ENCODE assay signal across 8 cellular contexts in the genomic region with DNA sequence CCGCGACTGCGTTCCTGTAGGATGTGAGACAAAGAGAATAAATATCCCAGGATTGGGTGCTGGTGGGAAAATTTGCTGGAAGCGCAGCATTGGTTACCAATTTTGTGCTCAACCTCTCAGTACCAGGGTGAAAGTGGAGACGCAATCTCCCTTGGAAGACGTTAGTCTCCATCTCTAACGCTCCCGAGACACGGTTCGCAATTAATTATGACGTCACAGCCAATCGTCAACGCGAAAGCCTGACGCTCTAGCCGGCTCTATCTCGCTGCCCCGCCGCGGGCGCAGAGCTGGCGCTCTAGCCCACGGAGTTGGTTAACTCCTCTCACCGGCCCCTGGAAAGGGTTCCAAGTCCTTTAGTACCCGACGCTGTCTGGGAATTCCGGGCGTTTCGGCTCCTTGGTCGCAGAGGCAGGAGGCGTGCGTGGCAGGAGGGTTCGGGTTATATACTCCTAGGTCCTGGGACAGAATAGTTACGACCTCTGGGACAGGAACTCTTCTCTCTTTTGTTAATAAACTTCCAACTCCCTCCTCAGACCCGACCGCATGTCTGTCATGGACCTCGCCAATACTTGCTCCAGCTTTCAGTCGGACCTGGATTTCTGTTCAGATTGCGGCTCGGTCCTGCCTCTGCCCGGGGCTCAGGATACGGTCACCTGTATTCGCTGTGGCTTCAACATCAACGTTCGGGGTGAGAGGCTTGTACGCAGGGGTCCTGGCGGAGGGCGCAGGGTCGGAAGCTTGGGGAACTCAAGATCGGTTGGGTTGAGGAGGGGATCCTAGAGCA. TPM values are rescaled to one million over a fixed set of nuclear protein-coding genes. Genes with fewer than 3 reads are reported as not detected.
A peak's percentile ranks its signal among the peaks of the same experiment; 100 is the strongest.
DNase-seq lines count a peak whose midpoint lies in the region; ATAC-seq and TF ChIP-seq lines count a peak whose summit lies in the region.

A gene with protein sequence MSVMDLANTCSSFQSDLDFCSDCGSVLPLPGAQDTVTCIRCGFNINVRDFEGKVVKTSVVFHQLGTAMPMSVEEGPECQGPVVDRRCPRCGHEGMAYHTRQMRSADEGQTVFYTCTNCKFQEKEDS (plus strand): TSS at position 284 of the 784 bp plus-strand sequence. CDS start 260 bp downstream, at position 544.

- H3K4me3 ChIP-seq in GM08714 (ENCODE audit: low read length): peak within 1 kb of the TSS; percentile 99
- peak within 1 kb of the TSS; percentile 96 for H3K4me3 ChIP-seq in SU-DHL-6 (ENCODE audit: insufficient read depth, low read length, poor library complexity, severe bottlenecking)
- H3K4me3 ChIP-seq in thymus (ENCODE audit: low read length): peak within 1 kb of the TSS; percentile 74

- WGBS in thymus: under 1% methylated on average over 50 of the region's 50 CpGs

- DNase-seq in NCI-H128 (lab: John Stamatoyannopoulos, UW; ENCODE audit: unreplicated experiment) (peak; percentile 93), glutamatergic neuron (peak; percentile 91), osteocyte (ENCODE audit: extremely low spot score, unreplicated experiment) (peak; percentile 96)
- peak; percentile 85 for DNase-seq in activated naive CD8-positive, alpha-beta T cell treated with anti-CD3 and anti-CD28 coated beads, Interleukin-2, amount 10 ng/mL, durations not matched to agents 7 days and 5 days

- H3K36me3 ChIP-seq in SU-DHL-6 (ENCODE audit: low read length) (peaks cover 21% of the 10 kb centered on the region; the same call in 1 of the 2 replicates), thymus (ENCODE audit: control insufficient read depth, insufficient read depth) (no peaks in the 10 kb centered on the region)

- H3K27ac Mint-ChIP-seq in activated naive CD8-positive, alpha-beta T cell treated with anti-CD3 and anti-CD28 coated beads, Interleukin-2, amount 10 ng/mL, durations not matched to agents 7 days and 5 days: peak within 1 kb of the TSS; percentile 99
- H3K27ac Mint-ChIP-seq in glutamatergic neuron (ENCODE audit: unreplicated experiment) (peak within 1 kb of the TSS; percentile 63), osteocyte (ENCODE audit: unreplicated experiment) (peak within 1 kb of the TSS; percentile 97)

- peak within 1 kb of the TSS; percentile 90 for H2AFZ ChIP-seq in SU-DHL-6 (ENCODE audit: low read depth, low read length, severe bottlenecking)

- H3K36me3 Mint-ChIP-seq in activated naive CD8-positive, alpha-beta T cell treated with anti-CD3 and anti-CD28 coated beads, Interleukin-2, amount 10 ng/mL, durations not matched to agents 7 days and 5 days: peaks cover 19% of the 10 kb centered on the region
- no peaks in the 10 kb centered on the region for H3K36me3 Mint-ChIP-seq in glutamatergic neuron (ENCODE audit: unreplicated experiment)
- H3K36me3 Mint-ChIP-seq in osteocyte (ENCODE audit: unreplicated experiment): peaks cover 17% of the 10 kb centered on the region

- H3K27me3 ChIP-seq in SU-DHL-6 (ENCODE audit: low read length) (no peaks in the 10 kb centered on the region), thymus (ENCODE audit: control insufficient read depth, insufficient read depth) (no peaks in the 10 kb centered on the region)

- H3K9me3 Mint-ChIP-seq in activated naive CD8-positive, alpha-beta T cell treated with anti-CD3 and anti-CD28 coated beads, Interleukin-2, amount 10 ng/mL, durations not matched to agents 7 days and 5 days: no peaks in the 10 kb centered on the region
- H3K9me3 Mint-ChIP-seq in glutamatergic neuron (ENCODE audit: unreplicated experiment) (peaks cover 7% of the 10 kb centered on the region), osteocyte (ENCODE audit: unreplicated experiment) (no peaks in the 10 kb centered on the region)

- H4K20me1 ChIP-seq in SU-DHL-6 (ENCODE audit: low read depth, low read length): no peaks in the 10 kb centered on the region

- H3K9ac ChIP-seq in SU-DHL-6 (ENCODE audit: low read length): peak within 1 kb of the TSS; percentile 77

- no peak for TF ChIP-seq CTCF in SU-DHL-6 (IDR thresholded peaks at IDR 0.05; ENCODE audit: insufficient read depth, low read length, poor library complexity, severe bottlenecking)
- TF ChIP-seq CTCF in glutamatergic neuron (IDR thresholded peaks at IDR 0.05; ENCODE audit: partially characterized antibody, unreplicated experiment): no peak
- no peak for TF ChIP-seq CTCF in osteocyte (IDR thresholded peaks at IDR 0.05)

- H3K4me1 Mint-ChIP-seq in activated naive CD8-positive, alpha-beta T cell treated with anti-CD3 and anti-CD28 coated beads, Interleukin-2, amount 10 ng/mL, durations not matched to agents 7 days and 5 days: peaks cover 32% of the 10 kb centered on the region
- peaks cover 7% of the 10 kb centered on the region for H3K4me1 Mint-ChIP-seq in glutamatergic neuron (ENCODE audit: low read depth, unreplicated experiment)
- peaks cover 35% of the 10 kb centered on the region for H3K4me1 Mint-ChIP-seq in osteocyte (ENCODE audit: unreplicated experiment)

- no peaks in the 10 kb centered on the region for H3K27me3 Mint-ChIP-seq in activated naive CD8-positive, alpha-beta T cell treated with anti-CD3 and anti-CD28 coated beads, Interleukin-2, amount 10 ng/mL, durations not matched to agents 7 days and 5 days
- H3K27me3 Mint-ChIP-seq in glutamatergic neuron (ENCODE audit: unreplicated experiment): peaks cover 7% of the 10 kb centered on the region
- H3K27me3 Mint-ChIP-seq in osteocyte (ENCODE audit: unreplicated experiment): no peaks in the 10 kb centered on the region

- H3K4me1 ChIP-seq in thymus (ENCODE audit: control insufficient read depth, insufficient read depth, low read length): peaks cover 13% of the 10 kb centered on the region

- peaks cover 30% of the 10 kb centered on the region for H3K79me2 ChIP-seq in SU-DHL-6 (ENCODE audit: insufficient read depth, low read length)

- H3K27ac ChIP-seq in SU-DHL-6 (ENCODE audit: low read depth, low read length): peak within 1 kb of the TSS; percentile 48
- H3K27ac ChIP-seq in thymus (ENCODE audit: low read depth): peak within 1 kb of the TSS; percentile 95

- POLR2A ChIA-PET in activated naive CD8-positive, alpha-beta T cell treated with anti-CD3 and anti-CD28 coated beads, Interleukin-2, amount 10 ng/mL, durations not matched to agents 7 days and 5 days (lab: Charles Lee): interaction anchor here (1.0 to 2.9 kb wide), 13 partner anchors 9 to 353 kb away, joined by 3 to 13 read pairs (median 6); a partner anchor contains a TSS

- H3K9me2 ChIP-seq in SU-DHL-6 (replicated peaks; ENCODE audit: insufficient read depth, low read length): no peaks in the 10 kb centered on the region

- peak within 1 kb of the TSS; percentile 98 for H3K4me3 Mint-ChIP-seq in activated naive CD8-positive, alpha-beta T cell treated with anti-CD3 and anti-CD28 coated beads, Interleukin-2, amount 10 ng/mL, durations not matched to agents 7 days and 5 days
- H3K4me3 Mint-ChIP-seq in glutamatergic neuron (ENCODE audit: unreplicated experiment) (peak within 1 kb of the TSS; percentile 94), osteocyte (ENCODE audit: unreplicated experiment) (peak within 1 kb of the TSS; percentile 89)

- peak; percentile 79 for ATAC-seq in HG02623 (IDR thresholded peaks at IDR 0.05; ENCODE audit: unreplicated experiment)
- ATAC-seq in activated naive CD8-positive, alpha-beta T cell treated with anti-CD3 and anti-CD28 coated beads, Interleukin-2, amount 10 ng/mL, durations not matched to agents 7 days and 5 days (ENCODE audit: low read depth): peak; percentile 88

- peak within 1 kb of the TSS; percentile 77 for H3K4me2 ChIP-seq in SU-DHL-6 (ENCODE audit: low read depth, low read length, poor library complexity, severe bottlenecking)

- peaks cover 24% of the 10 kb centered on the region for H3F3A ChIP-seq in SU-DHL-6 (ENCODE audit: insufficient read depth)

- H3K9me3 ChIP-seq in SU-DHL-6 (ENCODE audit: insufficient read depth, low read length) (no peaks in the 10 kb centered on the region), thymus (ENCODE audit: control insufficient read depth) (no peaks in the 10 kb centered on the region)

RNA-seq across cellular contexts. Expression of the gene that starts here (rescaled TPM):
- total RNA-seq in activated naive CD8-positive, alpha-beta T cell treated with anti-CD3 and anti-CD28 coated beads, Interleukin-2, amount 10 ng/mL, durations not matched to agents 7 days and 5 days: 10 to 100 TPM; 55.5 to 55.6 TPM
- total RNA-seq in glutamatergic neuron (ENCODE audit: unreplicated experiment) (17.0 TPM), osteocyte (20.1 and 20.4 TPM in 2 replicates)
- 91.0 TPM for polyA plus RNA-seq in thymus

Comparison
In these comparisons a context has a peak if more than half of its experiments do, and no peak if none do; other contexts are left out.
1. Peak in every context shown above with its lines: DNase-seq, ATAC-seq, H3K4me3 ChIP-seq and H3K27ac ChIP-seq.